ENCODE assay signal across 33 cellular contexts in the genomic region with DNA sequence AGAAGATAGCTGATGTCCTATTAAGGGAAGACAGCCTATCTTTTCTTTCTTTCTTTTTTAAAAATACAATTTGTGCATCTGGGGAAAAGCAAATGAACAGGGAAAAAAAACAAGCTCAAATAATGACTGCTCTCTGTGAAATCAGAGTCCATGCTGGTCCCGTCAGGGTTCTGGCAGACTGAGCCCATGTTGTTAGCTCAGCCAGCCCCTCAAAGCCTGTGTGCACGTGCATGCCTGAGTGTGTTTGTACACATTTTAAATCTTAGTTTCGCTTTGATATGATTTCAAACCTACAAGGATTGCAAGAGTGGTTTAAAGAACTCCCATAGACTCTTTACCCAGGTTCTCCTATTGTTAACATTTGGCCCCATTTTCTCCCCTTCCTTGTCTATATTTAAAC.
"Had no signal": no experiment of that assay in that cellular context is flagged by ENCODE, and none has a peak within 500 bp of the region (broad histone marks: within the 10 kb centered on the region; RNA-seq: fewer than 3 reads in every experiment).

No MANE protein-coding gene starts in this region.

- H3K27me3 ChIP-seq: adrenal gland, body of pancreas, cardiac muscle cell, foreskin keratinocyte, heart left ventricle, neutrophil, pancreas, sigmoid colon, thyroid gland, upper lobe of left lung, vagina had no signal

- ATAC-seq: activated CD4-positive, alpha-beta T cell treated with anti-CD3 and anti-CD28 coated beads for 36 hours; activated CD8-positive, alpha-beta memory T cell treated with anti-CD3 and anti-CD28 coated beads, Interleukin-2, amount 10 ng/mL, durations not matched to agents 7 days and 5 days; activated CD8-positive, alpha-beta T cell treated with anti-CD3 and anti-CD28 coated beads, Interleukin-2, amount 10 ng/mL, durations not matched to agents 7 days and 5 days; activated T-cell treated with anti-CD3 and anti-CD28 coated beads, Interleukin-2, amount 50 U/mL, for 72 hours; body of pancreas; esophagus mucosa; foreskin keratinocyte; heart left ventricle; left colon; pancreas; stimulated activated effector memory CD8-positive, alpha-beta T cell treated with anti-CD3 and anti-CD28 coated beads, Interleukin-12 subunit alpha, Interleukin-12 subunit beta, amount 100 ng/mL, for 72 hours; stimulated activated naive CD8-positive, alpha-beta T cell treated with anti-CD3 and anti-CD28 coated beads, Interleukin-15, amount 100 ng/mL, for 72 hours had no signal

- H3K4me3 ChIP-seq: adrenal gland, body of pancreas, cardiac muscle cell, heart left ventricle, pancreas, prostate gland, sigmoid colon, thyroid gland, upper lobe of left lung, vagina had no signal

- H3K9me3 ChIP-seq: adrenal gland, body of pancreas, neutrophil, pancreas, prostate gland, sigmoid colon, thyroid gland, upper lobe of left lung, vagina had no signal

- H3K27ac ChIP-seq: adrenal gland, body of pancreas, cardiac muscle cell, foreskin keratinocyte, heart left ventricle, neutrophil, pancreas, prostate gland, sigmoid colon, thyroid gland, upper lobe of left lung, vagina had no signal

- H3K4me1 ChIP-seq: adrenal gland, body of pancreas, foreskin keratinocyte, heart left ventricle, pancreas, prostate gland, sigmoid colon, thyroid gland, upper lobe of left lung, vagina had no signal

- H3K36me3 ChIP-seq: adrenal gland, cardiac muscle cell, heart left ventricle, neutrophil, pancreas, prostate gland, sigmoid colon, thyroid gland, upper lobe of left lung, vagina had no signal

- DNase-seq: activated CD4-positive, alpha-beta T cell treated with anti-CD3 and anti-CD28 coated beads for 36 hours; activated CD4-positive, CD25-positive, alpha-beta regulatory T cell; activated CD8-positive, alpha-beta memory T cell treated with anti-CD3 and anti-CD28 coated beads, Interleukin-2, amount 10 ng/mL, durations not matched to agents 7 days and 5 days; activated CD8-positive, alpha-beta T cell treated with anti-CD3 and anti-CD28 coated beads, Interleukin-2, amount 10 ng/mL, durations not matched to agents 7 days and 5 days; activated naive CD4-positive, alpha-beta T cell treated with Interleukin-2 at 50 U/mL for 16 hours; activated T-cell treated with anti-CD3 and anti-CD28 coated beads, Interleukin-2, amount 50 U/mL, for 72 hours; adrenal gland; aorta; body of pancreas; endodermal cell; foreskin keratinocyte; heart left ventricle; hypothalamus; immature natural killer cell; kidney; left colon; mammary epithelial cell; naive B cell; nephron progenitor cell; pancreas; retina; sigmoid colon; small intestine; stimulated activated CD4-positive, alpha-beta T cell treated with anti-CD3 and anti-CD28 coated beads, Interleukin-4, amount 100 ng/mL, for 24 hours; stimulated activated naive CD8-positive, alpha-beta T cell treated with anti-CD3 and anti-CD28 coated beads, Interleukin-15, amount 100 ng/mL, for 72 hours; thyroid gland; upper lobe of left lung had no signal
